In the genomic region with DNA sequence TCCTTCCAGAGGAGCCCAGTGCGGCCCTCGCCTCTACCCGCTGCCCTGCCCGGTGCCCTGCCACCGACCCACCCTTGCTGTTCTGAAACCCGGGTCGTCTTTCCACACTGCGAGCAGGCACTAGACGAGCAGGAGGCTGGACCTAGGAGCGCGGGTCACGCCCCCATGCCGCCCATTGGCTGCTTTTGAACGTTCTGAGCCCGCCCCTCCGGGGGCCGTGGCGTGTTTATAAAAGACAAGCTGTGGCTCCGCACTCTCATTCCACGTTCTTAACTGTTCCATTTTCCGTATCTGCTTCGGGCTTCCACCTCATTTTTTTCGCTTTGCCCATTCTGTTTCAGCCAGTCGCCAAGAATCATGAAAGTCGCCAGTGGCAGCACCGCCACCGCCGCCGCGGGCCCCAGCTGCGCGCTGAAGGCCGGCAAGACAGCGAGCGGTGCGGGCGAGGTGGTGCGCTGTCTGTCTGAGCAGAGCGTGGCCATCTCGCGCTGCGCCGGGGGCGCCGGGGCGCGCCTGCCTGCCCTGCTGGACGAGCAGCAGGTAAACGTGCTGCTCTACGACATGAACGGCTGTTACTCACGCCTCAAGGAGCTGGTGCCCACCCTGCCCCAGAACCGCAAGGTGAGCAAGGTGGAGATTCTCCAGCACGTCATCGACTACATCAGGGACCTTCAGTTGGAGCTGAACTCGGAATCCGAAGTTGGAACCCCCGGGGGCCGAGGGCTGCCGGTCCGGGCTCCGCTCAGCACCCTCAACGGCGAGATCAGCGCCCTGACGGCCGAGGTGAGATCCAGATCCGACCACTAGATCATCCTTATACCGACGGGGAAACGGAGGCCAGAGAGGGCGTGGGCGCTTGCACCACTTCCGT, we compare ENCODE assay signal across 1 cellular context.
TF ChIP-seq lines count a peak whose summit lies in the region.

TSS of gene ID1 (plus strand) at position 259 of the 871 bp plus-strand sequence. CDS start at position 358, 99 bp downstream.

TF ChIP-seq in K562, 482 proteins besides CTCF, POLR2A, EP300 and RAD21 (continued from another document and continues in another):
- TF ChIP-seq, protein P1, sequence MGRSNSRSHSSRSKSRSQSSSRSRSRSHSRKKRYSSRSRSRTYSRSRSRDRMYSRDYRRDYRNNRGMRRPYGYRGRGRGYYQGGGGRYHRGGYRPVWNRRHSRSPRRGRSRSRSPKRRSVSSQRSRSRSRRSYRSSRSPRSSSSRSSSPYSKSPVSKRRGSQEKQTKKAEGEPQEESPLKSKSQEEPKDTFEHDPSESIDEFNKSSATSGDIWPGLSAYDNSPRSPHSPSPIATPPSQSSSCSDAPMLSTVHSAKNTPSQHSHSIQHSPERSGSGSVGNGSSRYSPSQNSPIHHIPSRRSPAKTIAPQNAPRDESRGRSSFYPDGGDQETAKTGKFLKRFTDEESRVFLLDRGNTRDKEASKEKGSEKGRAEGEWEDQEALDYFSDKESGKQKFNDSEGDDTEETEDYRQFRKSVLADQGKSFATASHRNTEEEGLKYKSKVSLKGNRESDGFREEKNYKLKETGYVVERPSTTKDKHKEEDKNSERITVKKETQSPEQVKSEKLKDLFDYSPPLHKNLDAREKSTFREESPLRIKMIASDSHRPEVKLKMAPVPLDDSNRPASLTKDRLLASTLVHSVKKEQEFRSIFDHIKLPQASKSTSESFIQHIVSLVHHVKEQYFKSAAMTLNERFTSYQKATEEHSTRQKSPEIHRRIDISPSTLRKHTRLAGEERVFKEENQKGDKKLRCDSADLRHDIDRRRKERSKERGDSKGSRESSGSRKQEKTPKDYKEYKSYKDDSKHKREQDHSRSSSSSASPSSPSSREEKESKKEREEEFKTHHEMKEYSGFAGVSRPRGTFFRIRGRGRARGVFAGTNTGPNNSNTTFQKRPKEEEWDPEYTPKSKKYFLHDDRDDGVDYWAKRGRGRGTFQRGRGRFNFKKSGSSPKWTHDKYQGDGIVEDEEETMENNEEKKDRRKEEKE (IDR thresholded peaks at IDR 0.05; ENCODE audit: borderline replicate concordance in 1 of 2, control insufficient read depth in 1 of 2, low read depth in 2 of 2, low read length in 1 of 2), result no peak; a peak in 1 of 4 replicates
- TF ChIP-seq, protein P2, sequence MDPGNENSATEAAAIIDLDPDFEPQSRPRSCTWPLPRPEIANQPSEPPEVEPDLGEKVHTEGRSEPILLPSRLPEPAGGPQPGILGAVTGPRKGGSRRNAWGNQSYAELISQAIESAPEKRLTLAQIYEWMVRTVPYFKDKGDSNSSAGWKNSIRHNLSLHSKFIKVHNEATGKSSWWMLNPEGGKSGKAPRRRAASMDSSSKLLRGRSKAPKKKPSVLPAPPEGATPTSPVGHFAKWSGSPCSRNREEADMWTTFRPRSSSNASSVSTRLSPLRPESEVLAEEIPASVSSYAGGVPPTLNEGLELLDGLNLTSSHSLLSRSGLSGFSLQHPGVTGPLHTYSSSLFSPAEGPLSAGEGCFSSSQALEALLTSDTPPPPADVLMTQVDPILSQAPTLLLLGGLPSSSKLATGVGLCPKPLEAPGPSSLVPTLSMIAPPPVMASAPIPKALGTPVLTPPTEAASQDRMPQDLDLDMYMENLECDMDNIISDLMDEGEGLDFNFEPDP (CRISPR knock-in tag; IDR thresholded peaks at IDR 0.05), result no peak
- TF ChIP-seq ZNF184 (CRISPR knock-in tag; IDR thresholded peaks at IDR 0.05), result no peak
- TF ChIP-seq SRSF9 (IDR thresholded peaks at IDR 0.05; ENCODE audit: borderline replicate concordance, low read depth, low read length), result no peak
- no peak; the same call in 1 of the 2 replicates for TF ChIP-seq HLTF (IDR thresholded peaks at IDR 0.05)
- no peak for TF ChIP-seq FUS (optimal IDR thresholded peaks at IDR 0.05; ENCODE audit: low read depth, low read length)
- TF ChIP-seq ILK (tag; IDR thresholded peaks at IDR 0.05; ENCODE audit: borderline replicate concordance, low read depth), result no peak
- no peak for TF ChIP-seq CEBPB (tag; IDR thresholded peaks at IDR 0.05)
- no peak for TF ChIP-seq RBM15 (IDR thresholded peaks at IDR 0.05; ENCODE audit: insufficient read depth, low read length)
- TF ChIP-seq CUX1 (CRISPR knock-in tag; IDR thresholded peaks at IDR 0.05), result no peak
- TF ChIP-seq DNMT1 (IDR thresholded peaks at IDR 0.05), result 0 out of 2 replicates have a peak, but pooled peaks have one; percentile 50
- TF ChIP-seq KLF1 (tag; IDR thresholded peaks at IDR 0.05), result no peak
- TF ChIP-seq MYC (IDR thresholded peaks at IDR 0.05; ENCODE audit: low read depth, low read length), result peak; percentile 91
- no peak for TF ChIP-seq MYC (CRISPR knock-in tag; IDR thresholded peaks at IDR 0.05; ENCODE audit: borderline replicate concordance, low read depth)
- no peak for TF ChIP-seq ZNF76 (CRISPR knock-in tag; IDR thresholded peaks at IDR 0.05; ENCODE audit: borderline replicate concordance)
- peak; percentile 6; the same call in 1 of the 2 replicates for TF ChIP-seq ZNF165 (CRISPR knock-in tag; IDR thresholded peaks at IDR 0.05; ENCODE audit: borderline replicate concordance)
- TF ChIP-seq FOXK2 (conservative IDR thresholded peaks at IDR 0.05 in 1 of 2, IDR thresholded peaks at IDR 0.05 in 1 of 2; ENCODE audit: low read depth in 2 of 2), result peak; percentile 93 to 96
- TF ChIP-seq MEF2D (tag; conservative IDR thresholded peaks at IDR 0.05; ENCODE audit: low read depth), result no peak
- TF ChIP-seq, protein P3, sequence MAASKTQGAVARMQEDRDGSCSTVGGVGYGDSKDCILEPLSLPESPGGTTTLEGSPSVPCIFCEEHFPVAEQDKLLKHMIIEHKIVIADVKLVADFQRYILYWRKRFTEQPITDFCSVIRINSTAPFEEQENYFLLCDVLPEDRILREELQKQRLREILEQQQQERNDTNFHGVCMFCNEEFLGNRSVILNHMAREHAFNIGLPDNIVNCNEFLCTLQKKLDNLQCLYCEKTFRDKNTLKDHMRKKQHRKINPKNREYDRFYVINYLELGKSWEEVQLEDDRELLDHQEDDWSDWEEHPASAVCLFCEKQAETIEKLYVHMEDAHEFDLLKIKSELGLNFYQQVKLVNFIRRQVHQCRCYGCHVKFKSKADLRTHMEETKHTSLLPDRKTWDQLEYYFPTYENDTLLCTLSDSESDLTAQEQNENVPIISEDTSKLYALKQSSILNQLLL (CRISPR knock-in tag; IDR thresholded peaks at IDR 0.05; ENCODE audit: borderline replicate concordance), result no peak
- TF ChIP-seq ZBTB17 (CRISPR knock-in tag; IDR thresholded peaks at IDR 0.05), result no peak
- TF ChIP-seq NFE2L1 (tag; IDR thresholded peaks at IDR 0.05; ENCODE audit: borderline replicate concordance, low read depth), result no peak
- 0 out of 2 replicates have a peak, but pooled peaks have one; percentile 14 for TF ChIP-seq CEBPG (CRISPR knock-in tag; IDR thresholded peaks at IDR 0.05)
- no peak for TF ChIP-seq CEBPG (tag; conservative IDR thresholded peaks at IDR 0.05 in 1 of 2, IDR thresholded peaks at IDR 0.05 in 1 of 2)
- no peak for TF ChIP-seq ERF (CRISPR knock-in tag; IDR thresholded peaks at IDR 0.05)
- TF ChIP-seq, protein P4, sequence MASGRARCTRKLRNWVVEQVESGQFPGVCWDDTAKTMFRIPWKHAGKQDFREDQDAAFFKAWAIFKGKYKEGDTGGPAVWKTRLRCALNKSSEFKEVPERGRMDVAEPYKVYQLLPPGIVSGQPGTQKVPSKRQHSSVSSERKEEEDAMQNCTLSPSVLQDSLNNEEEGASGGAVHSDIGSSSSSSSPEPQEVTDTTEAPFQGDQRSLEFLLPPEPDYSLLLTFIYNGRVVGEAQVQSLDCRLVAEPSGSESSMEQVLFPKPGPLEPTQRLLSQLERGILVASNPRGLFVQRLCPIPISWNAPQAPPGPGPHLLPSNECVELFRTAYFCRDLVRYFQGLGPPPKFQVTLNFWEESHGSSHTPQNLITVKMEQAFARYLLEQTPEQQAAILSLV (tag; IDR thresholded peaks at IDR 0.05), result no peak
- no peak for TF ChIP-seq ZNF668 (CRISPR knock-in tag; IDR thresholded peaks at IDR 0.05)
- 0 out of 2 replicates have a peak, but pooled peaks have one; percentile 38 for TF ChIP-seq STAT5A (IDR thresholded peaks at IDR 0.05; ENCODE audit: borderline replicate concordance, low read length)
- no peak for TF ChIP-seq HNRNPK (IDR thresholded peaks at IDR 0.05; ENCODE audit: low read depth, low read length, poor library complexity, severe bottlenecking)
- TF ChIP-seq, protein P5, sequence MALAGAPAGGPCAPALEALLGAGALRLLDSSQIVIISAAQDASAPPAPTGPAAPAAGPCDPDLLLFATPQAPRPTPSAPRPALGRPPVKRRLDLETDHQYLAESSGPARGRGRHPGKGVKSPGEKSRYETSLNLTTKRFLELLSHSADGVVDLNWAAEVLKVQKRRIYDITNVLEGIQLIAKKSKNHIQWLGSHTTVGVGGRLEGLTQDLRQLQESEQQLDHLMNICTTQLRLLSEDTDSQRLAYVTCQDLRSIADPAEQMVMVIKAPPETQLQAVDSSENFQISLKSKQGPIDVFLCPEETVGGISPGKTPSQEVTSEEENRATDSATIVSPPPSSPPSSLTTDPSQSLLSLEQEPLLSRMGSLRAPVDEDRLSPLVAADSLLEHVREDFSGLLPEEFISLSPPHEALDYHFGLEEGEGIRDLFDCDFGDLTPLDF (CRISPR knock-in tag; IDR thresholded peaks at IDR 0.05), result peak; percentile 89
- peak; percentile 91 for TF ChIP-seq MBD2 (IDR thresholded peaks at IDR 0.05; ENCODE audit: borderline replicate concordance, low read depth)
- peak; percentile 69; the same call in 1 of the 2 replicates for TF ChIP-seq CHCHD3 (CRISPR knock-in tag; IDR thresholded peaks at IDR 0.05)
- no peak for TF ChIP-seq MAFG (tag; conservative IDR thresholded peaks at IDR 0.05)
- TF ChIP-seq SOX6 (IDR thresholded peaks at IDR 0.05), result peak; percentile 48
- TF ChIP-seq ZNF766 (CRISPR knock-in tag; conservative IDR thresholded peaks at IDR 0.05), result 0 out of 2 replicates have a peak, but pooled peaks have one; percentile 23
- TF ChIP-seq MED1 (CRISPR knock-in tag; IDR thresholded peaks at IDR 0.05; ENCODE audit: borderline replicate concordance), result no peak
- TF ChIP-seq ELK1 (CRISPR knock-in tag; IDR thresholded peaks at IDR 0.05), result no peak
- no peak for TF ChIP-seq NFXL1 (CRISPR knock-in tag; IDR thresholded peaks at IDR 0.05)
- peak; percentile 58; the same call in 1 of the 2 replicates for TF ChIP-seq THRAP3 (IDR thresholded peaks at IDR 0.05; ENCODE audit: borderline replicate concordance)
- no peak for TF ChIP-seq ZNF263 (CRISPR knock-in tag; IDR thresholded peaks at IDR 0.05; ENCODE audit: borderline replicate concordance)
- TF ChIP-seq ZC3H8 (IDR thresholded peaks at IDR 0.05), result peak; percentile 42; the same call in 1 of the 2 replicates
- TF ChIP-seq, protein P6, sequence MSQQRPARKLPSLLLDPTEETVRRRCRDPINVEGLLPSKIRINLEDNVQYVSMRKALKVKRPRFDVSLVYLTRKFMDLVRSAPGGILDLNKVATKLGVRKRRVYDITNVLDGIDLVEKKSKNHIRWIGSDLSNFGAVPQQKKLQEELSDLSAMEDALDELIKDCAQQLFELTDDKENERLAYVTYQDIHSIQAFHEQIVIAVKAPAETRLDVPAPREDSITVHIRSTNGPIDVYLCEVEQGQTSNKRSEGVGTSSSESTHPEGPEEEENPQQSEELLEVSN (IDR thresholded peaks at IDR 0.05; ENCODE audit: borderline replicate concordance in 1 of 2, extremely low read depth in 1 of 2, insufficient read depth in 1 of 2, insufficient read length in 1 of 2, low read depth in 1 of 2, low read length in 1 of 2, poor library complexity in 1 of 2, severe bottlenecking in 1 of 2), result no peak
- no peak for TF ChIP-seq ASH1L (IDR thresholded peaks at IDR 0.05; ENCODE audit: borderline replicate concordance, low read depth, partially characterized antibody)
- no peak for TF ChIP-seq EWSR1 (IDR thresholded peaks at IDR 0.05; ENCODE audit: borderline replicate concordance, low read depth, partially characterized antibody)
- peak; percentile 62 for TF ChIP-seq ZFX (CRISPR knock-in tag; IDR thresholded peaks at IDR 0.05)
- no peak for TF ChIP-seq NFRKB (IDR thresholded peaks at IDR 0.05; ENCODE audit: low read depth)
- no peak for TF ChIP-seq RFX7 (CRISPR knock-in tag; IDR thresholded peaks at IDR 0.05)
- no peak for TF ChIP-seq MTF1 (CRISPR knock-in tag; IDR thresholded peaks at IDR 0.05; ENCODE audit: borderline replicate concordance)
- TF ChIP-seq OTX1 (CRISPR knock-in tag; IDR thresholded peaks at IDR 0.05), result no peak
- TF ChIP-seq GTF2F1 (IDR thresholded peaks at IDR 0.05; ENCODE audit: low read depth, low read length), result peak; percentile 96
- TF ChIP-seq ZNF253 (CRISPR knock-in tag; conservative IDR thresholded peaks at IDR 0.05), result no peak
- TF ChIP-seq RUNX1 (IDR thresholded peaks at IDR 0.05; ENCODE audit: low read depth), result no peak
- no peak for TF ChIP-seq ZNF174 (CRISPR knock-in tag; IDR thresholded peaks at IDR 0.05)
